Comparison of ENCODE assay signal across 8 cellular contexts in genomic region chr10:43437141-43437860, GRCh38. TPM values are rescaled to one million over a fixed set of nuclear protein-coding genes. Genes with fewer than 3 reads are reported as not detected.
A peak's percentile ranks its signal among the peaks of the same experiment; 100 is the strongest.
DNase-seq lines count a peak whose midpoint lies in the region; ATAC-seq, FAIRE-seq and TF ChIP-seq lines count a peak whose summit lies in the region.

No MANE protein-coding gene starts in this region.

- H3K27me3 ChIP-seq in SK-N-SH (ENCODE audit: insufficient read depth): no peaks in the 10 kb centered on the region
- no peaks in the 10 kb centered on the region for H3K27me3 ChIP-seq in pancreas

- intact Hi-C loops in pancreas (cut with DNase I): no loop called here

- ATAC-seq in pancreas (peak in 3 of 4 donors; percentile 0 to 4 (median 1)), HG02642 (IDR thresholded peaks at IDR 0.05; ENCODE audit: poor library complexity, unreplicated experiment) (no peak), GM18519 (IDR thresholded peaks at IDR 0.05; ENCODE audit: low FRiP score, unreplicated experiment) (no peak)

- H3F3A ChIP-seq in SK-N-SH (replicated peaks; ENCODE audit: insufficient read depth): peaks cover 10% of the 10 kb centered on the region

- no peak for FAIRE-seq in pancreas (lab: Jason Lieb, UNC)

- H3K4me3 ChIP-seq in SK-N-SH (ENCODE audit: low read depth in 2 of 2, low read length in 1 of 2) (peak overlapping the region; percentile 65 to 93), pancreas (peak overlapping the region; percentile 43 to 86 (median 56))

- H2AFZ ChIP-seq in SK-N-SH (ENCODE audit: low read depth): peak overlapping the region; percentile 79; the same call in 1 of the 2 replicates

- peak overlapping the region; percentile 99 for H3K9ac ChIP-seq in SK-N-SH

- no peaks in the 10 kb centered on the region for H3K9me2 ChIP-seq in SK-N-SH

- no peaks in the 10 kb centered on the region for H3K9me3 ChIP-seq in SK-N-SH
- H3K9me3 ChIP-seq in pancreas: no peaks in the 10 kb centered on the region

- TF ChIP-seq EP300 in SK-N-SH (IDR thresholded peaks at IDR 0.05; ENCODE audit: borderline replicate concordance in 1 of 2, low read depth in 1 of 2, low read length in 1 of 2): no peak

- peak overlapping the region in 1 of 2 experiments; percentile 97; a peak in 2 of 4 replicates for H3K27ac ChIP-seq in SK-N-SH (ENCODE audit: low read depth in 2 of 2, low read length in 1 of 2)
- H3K27ac ChIP-seq in pancreas: peak overlapping the region; percentile 93 to 99 (median 97)

- POLR2A ChIA-PET in SK-N-SH (lab: Yijun Ruan, JAX): interaction anchor here (1.2 to 1.5 kb wide), 3 partner anchors 17 to 41 kb away, joined by 4 to 5 read pairs (median 4); partner anchors contain the start of gene HNRNPF

- WGBS in SK-N-SH (ENCODE audit: low lambda C conversion rate): 15% methylated on average over 13 of the region's 30 CpGs
- WGBS in pancreas, 2 donors: 5 to 6% methylated on average over 21 to 30 of the region's 30 CpGs

- H3K36me3 ChIP-seq in SK-N-SH (replicated peaks in 1 of 2; ENCODE audit: control insufficient read depth in 1 of 2, insufficient read depth in 2 of 2, low read length in 1 of 2) (peaks cover 0 to 3% of the 10 kb centered on the region in 2 experiments), pancreas (no peaks in the 10 kb centered on the region)

- H3K4me2 ChIP-seq in SK-N-SH: peak overlapping the region; percentile 94

- CTCF ChIA-PET in SK-N-SH (lab: Yijun Ruan, JAX): interaction anchor here (1.2 to 2.0 kb wide), 5 partner anchors 11 to 46 kb away, joined by 3 to 6 read pairs (median 5); no protein-coding TSS in a partner anchor

- no peak for TF ChIP-seq RAD21 in SK-N-SH (IDR thresholded peaks at IDR 0.05; ENCODE audit: low read length)

- H3K79me2 ChIP-seq in SK-N-SH (ENCODE audit: insufficient read depth): peaks cover 32% of the 10 kb centered on the region; the same call in 1 of the 2 replicates

- DNase-seq in GM13976 (ENCODE audit: low spot score) (peak; percentile 40), SK-N-SH (no peak), fibroblast of peridontal ligament (ENCODE audit: extremely low read depth) (peak; percentile 39), pancreas (no peak), SHP77 (lab: John Stamatoyannopoulos, UW) (no peak), D341Med (ENCODE audit: low spot score) (no peak)

- in situ Hi-C loops in GM13976 (cut with MboI; ENCODE audit: low sequenced_read_pairs, unreplicated experiment): no loop called here

- H4K20me1 ChIP-seq in SK-N-SH (ENCODE audit: insufficient read depth): no peaks in the 10 kb centered on the region

- H3K4me1 ChIP-seq in SK-N-SH (ENCODE audit: control insufficient read depth in 1 of 2, insufficient read depth in 2 of 2, low read depth in 1 of 2, low read length in 1 of 2): no peaks in the 10 kb centered on the region
- no peaks in the 10 kb centered on the region for H3K4me1 ChIP-seq in pancreas

- TF ChIP-seq CTCF in GM13976 (IDR thresholded peaks at IDR 0.05; ENCODE audit: borderline replicate concordance, control extremely low read depth, extremely low read depth, insufficient read depth, missing control alignments) (no peak), SK-N-SH (IDR thresholded peaks at IDR 0.05) (no peak), pancreas (IDR thresholded peaks at IDR 0.05) (no peak)

TF ChIP-seq in SK-N-SH, 30 proteins besides CTCF, POLR2A, EP300 and RAD21:
- TF ChIP-seq YY1 (IDR thresholded peaks at IDR 0.05; ENCODE audit: low read depth) (no peak), EZH2phosphoT487 (IDR thresholded peaks at IDR 0.05; ENCODE audit: borderline replicate concordance, low read depth) (no peak), NFIC (IDR thresholded peaks at IDR 0.05; ENCODE audit: borderline replicate concordance) (no peak), GABPA (IDR thresholded peaks at IDR 0.05; ENCODE audit: low read depth) (no peak), MEF2A (IDR thresholded peaks at IDR 0.05; ENCODE audit: borderline replicate concordance, low read depth) (no peak), GATA2 (CRISPR knock-in tag; IDR thresholded peaks at IDR 0.05) (no peak), RXRA (IDR thresholded peaks at IDR 0.05; ENCODE audit: borderline replicate concordance, low read depth) (no peak), ELF1 (IDR thresholded peaks at IDR 0.05) (no peak), MXI1 (IDR thresholded peaks at IDR 0.05; ENCODE audit: low read depth, low read length) (no peak), TCF12 (IDR thresholded peaks at IDR 0.05) (no peak), CHD2 (IDR thresholded peaks at IDR 0.05; ENCODE audit: low read length, partially characterized antibody) (no peak), SMC3 (IDR thresholded peaks at IDR 0.05; ENCODE audit: low read depth, low read length) (no peak)
- TF ChIP-seq, protein P1, sequence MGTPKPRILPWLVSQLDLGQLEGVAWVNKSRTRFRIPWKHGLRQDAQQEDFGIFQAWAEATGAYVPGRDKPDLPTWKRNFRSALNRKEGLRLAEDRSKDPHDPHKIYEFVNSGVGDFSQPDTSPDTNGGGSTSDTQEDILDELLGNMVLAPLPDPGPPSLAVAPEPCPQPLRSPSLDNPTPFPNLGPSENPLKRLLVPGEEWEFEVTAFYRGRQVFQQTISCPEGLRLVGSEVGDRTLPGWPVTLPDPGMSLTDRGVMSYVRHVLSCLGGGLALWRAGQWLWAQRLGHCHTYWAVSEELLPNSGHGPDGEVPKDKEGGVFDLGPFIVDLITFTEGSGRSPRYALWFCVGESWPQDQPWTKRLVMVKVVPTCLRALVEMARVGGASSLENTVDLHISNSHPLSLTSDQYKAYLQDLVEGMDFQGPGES (IDR thresholded peaks at IDR 0.05; ENCODE audit: low read depth, low read length): no peak
- TF ChIP-seq, protein P2, sequence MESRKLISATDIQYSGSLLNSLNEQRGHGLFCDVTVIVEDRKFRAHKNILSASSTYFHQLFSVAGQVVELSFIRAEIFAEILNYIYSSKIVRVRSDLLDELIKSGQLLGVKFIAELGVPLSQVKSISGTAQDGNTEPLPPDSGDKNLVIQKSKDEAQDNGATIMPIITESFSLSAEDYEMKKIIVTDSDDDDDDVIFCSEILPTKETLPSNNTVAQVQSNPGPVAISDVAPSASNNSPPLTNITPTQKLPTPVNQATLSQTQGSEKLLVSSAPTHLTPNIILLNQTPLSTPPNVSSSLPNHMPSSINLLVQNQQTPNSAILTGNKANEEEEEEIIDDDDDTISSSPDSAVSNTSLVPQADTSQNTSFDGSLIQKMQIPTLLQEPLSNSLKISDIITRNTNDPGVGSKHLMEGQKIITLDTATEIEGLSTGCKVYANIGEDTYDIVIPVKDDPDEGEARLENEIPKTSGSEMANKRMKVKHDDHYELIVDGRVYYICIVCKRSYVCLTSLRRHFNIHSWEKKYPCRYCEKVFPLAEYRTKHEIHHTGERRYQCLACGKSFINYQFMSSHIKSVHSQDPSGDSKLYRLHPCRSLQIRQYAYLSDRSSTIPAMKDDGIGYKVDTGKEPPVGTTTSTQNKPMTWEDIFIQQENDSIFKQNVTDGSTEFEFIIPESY (IDR thresholded peaks at IDR 0.05; ENCODE audit: borderline replicate concordance, low read depth): no peak
- TF ChIP-seq, protein P3, sequence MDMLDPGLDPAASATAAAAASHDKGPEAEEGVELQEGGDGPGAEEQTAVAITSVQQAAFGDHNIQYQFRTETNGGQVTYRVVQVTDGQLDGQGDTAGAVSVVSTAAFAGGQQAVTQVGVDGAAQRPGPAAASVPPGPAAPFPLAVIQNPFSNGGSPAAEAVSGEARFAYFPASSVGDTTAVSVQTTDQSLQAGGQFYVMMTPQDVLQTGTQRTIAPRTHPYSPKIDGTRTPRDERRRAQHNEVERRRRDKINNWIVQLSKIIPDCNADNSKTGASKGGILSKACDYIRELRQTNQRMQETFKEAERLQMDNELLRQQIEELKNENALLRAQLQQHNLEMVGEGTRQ (IDR thresholded peaks at IDR 0.05; ENCODE audit: borderline replicate concordance, low read depth, low read length): no peak

RNA-seq across cellular contexts. Expression of gene ZNF487, which starts 0.4 kb away (rescaled TPM):
- 2.7 and 5.7 TPM in 2 replicates for polyA plus RNA-seq in SK-N-SH (2012; rRNA removed)
- polyA plus RNA-seq in SK-N-SH (2012; cell fraction: cytosol; rRNA removed): 4.2 and 4.3 TPM in 2 replicates
- polyA plus RNA-seq in SK-N-SH (2012; cell fraction: nucleus; rRNA removed): 5.0 and 6.6 TPM in 2 replicates
- 1 to 10 TPM in 5 of 6 donors, under 1 TPM in 1; 0.85 to 3.0 (median 1.7) TPM for total RNA-seq in pancreas
- polyA plus RNA-seq in pancreas: 1 to 10 TPM; 2.2 to 5.0 TPM

RNA-seq across cellular contexts. Expression of gene HNRNPF, which starts 28.3 kb away (rescaled TPM):
- 195 and 217 TPM in 2 replicates for polyA plus RNA-seq in SK-N-SH (2012; rRNA removed)
- polyA plus RNA-seq in SK-N-SH (2012; cell fraction: cytosol; rRNA removed): 185 and 227 TPM in 2 replicates
- 101 and 146 TPM in 2 replicates for polyA plus RNA-seq in SK-N-SH (2012; cell fraction: nucleus; rRNA removed)
- total RNA-seq in pancreas: 100 to 1,000 TPM in 1 of 6 donors, 10 to 100 TPM in 5; 51.9 to 103 (median 84.5) TPM
- polyA plus RNA-seq in pancreas: 10 to 100 TPM; 26.5 to 56.8 TPM

Comparison
In these comparisons a context has a peak if more than half of its experiments do, and no peak if none do; other contexts are left out.
1. DNase-seq: peak in GM13976 (single experiment) and fibroblast of peridontal ligament (single experiment); none in SK-N-SH (single experiment), pancreas (0 of 6), SHP77 (0 of 2) and D341Med (single experiment).
2. ATAC-seq: peak in pancreas (3 of 4); none in HG02642 (single experiment) and GM18519 (single experiment).